In genomic region chr3:38312356-38312755, GRCh38 we compare ENCODE assay signal across 31 cellular contexts. TPM values are rescaled to one million over a fixed set of nuclear protein-coding genes. Genes with fewer than 3 reads are reported as not detected.
"Had no signal": no experiment of that assay in that cellular context is flagged by ENCODE, and none has a peak within 500 bp of the region (broad histone marks: within the 10 kb centered on the region; RNA-seq: fewer than 3 reads in every experiment).

No MANE protein-coding gene starts in this region.

- H3K9ac ChIP-seq: SK-N-SH had no signal

- H3K4me3 ChIP-seq: ascending aorta, MG63, Peyer's patch, SJSA1 had no signal

- DNase-seq: activated CD4-positive, alpha-beta T cell treated with anti-CD3 and anti-CD28 coated beads for 36 hours; activated CD4-positive, alpha-beta T cell treated with anti-CD3 and anti-CD28 coated beads, Interleukin-2, amount 10 ng/mL, durations not matched to agents 7 days and 5 days; activated CD4-positive, alpha-beta T cell treated with anti-CD3 and anti-CD28 coated beads, Interleukin-2, amount 50 U/mL, for 48 hours; activated CD8-positive, alpha-beta memory T cell treated with anti-CD3 and anti-CD28 coated beads, Interleukin-2, amount 50 U/mL, for 4 hours; activated CD8-positive, alpha-beta T cell treated with anti-CD3 and anti-CD28 coated beads, Interleukin-2, amount 10 ng/mL, durations not matched to agents 7 days and 5 days; activated gamma-delta T cell; activated naive CD4-positive, alpha-beta T cell treated with Interleukin-2 at 50 U/mL for 16 hours; activated naive CD8-positive, alpha-beta T cell treated with anti-CD3 and anti-CD28 coated beads, Interleukin-2, amount 10 ng/mL, durations not matched to agents 7 days and 5 days; activated T-cell treated with anti-CD3 and anti-CD28 coated beads, Interleukin-2, amount 50 U/mL, for 72 hours; amygdala; caudate nucleus; Karpas-422; KBM-7; MG63; NCI-H1048; NCI-H1436 treated with DMSO at 0.1 percent for 48 hours; NCI-H1694 treated with DMSO at 0.1 percent for 48 hours; NCI-H2029; NCI-H345; NCI-H524 treated with DMSO at 0.1 percent for 48 hours; Peyer's patch; RPMI8226; SHP77 treated with DMSO at 0.1 percent for 48 hours; SK-N-SH; T1000 had no signal

- H3K4me3 Mint-ChIP-seq: activated CD4-positive, alpha-beta T cell treated with anti-CD3 and anti-CD28 coated beads for 36 hours; activated CD4-positive, alpha-beta T cell treated with anti-CD3 and anti-CD28 coated beads, Interleukin-2, amount 10 ng/mL, durations not matched to agents 7 days and 5 days; activated CD8-positive, alpha-beta T cell treated with anti-CD3 and anti-CD28 coated beads, Interleukin-2, amount 10 ng/mL, durations not matched to agents 7 days and 5 days; activated naive CD4-positive, alpha-beta T cell treated with anti-CD3 and anti-CD28 coated beads, Interleukin-2, amount 50 U/mL, for 24 hours; activated naive CD8-positive, alpha-beta T cell treated with anti-CD3 and anti-CD28 coated beads, Interleukin-2, amount 10 ng/mL, durations not matched to agents 7 days and 5 days; activated T-cell treated with anti-CD3 and anti-CD28 coated beads, Interleukin-2, amount 50 U/mL, for 72 hours; IgD-negative memory B cell had no signal

- H3K4me1 Mint-ChIP-seq: activated CD4-positive, alpha-beta T cell treated with anti-CD3 and anti-CD28 coated beads for 36 hours; activated CD4-positive, alpha-beta T cell treated with anti-CD3 and anti-CD28 coated beads, Interleukin-2, amount 10 ng/mL, durations not matched to agents 7 days and 5 days; activated naive CD4-positive, alpha-beta T cell treated with anti-CD3 and anti-CD28 coated beads, Interleukin-2, amount 50 U/mL, for 24 hours; activated naive CD8-positive, alpha-beta T cell treated with anti-CD3 and anti-CD28 coated beads, Interleukin-2, amount 10 ng/mL, durations not matched to agents 7 days and 5 days; IgD-negative memory B cell had no signal

- H3K27ac ChIP-seq: ascending aorta, Peyer's patch, SJSA1 had no signal

- H3K27me3 Mint-ChIP-seq: activated naive CD4-positive, alpha-beta T cell treated with anti-CD3 and anti-CD28 coated beads, Interleukin-2, amount 50 U/mL, for 24 hours had no signal

- ATAC-seq: activated CD4-positive, alpha-beta T cell treated with anti-CD3 and anti-CD28 coated beads for 36 hours; activated CD8-positive, alpha-beta T cell treated with anti-CD3 and anti-CD28 coated beads, Interleukin-2, amount 10 ng/mL, durations not matched to agents 7 days and 5 days; activated T-cell treated with anti-CD3 and anti-CD28 coated beads, Interleukin-2, amount 50 U/mL, for 72 hours had no signal

- H3K36me3 ChIP-seq: ascending aorta, MG63, Peyer's patch, SJSA1 had no signal

- H3K4me2 ChIP-seq: SK-N-SH had no signal

- H3K27me3 ChIP-seq: ascending aorta, MG63, Peyer's patch had no signal

- H3K4me1 ChIP-seq: ascending aorta, Peyer's patch, SJSA1 had no signal

- H3K36me3 Mint-ChIP-seq: activated naive CD4-positive, alpha-beta T cell treated with anti-CD3 and anti-CD28 coated beads, Interleukin-2, amount 50 U/mL, for 24 hours; activated naive CD8-positive, alpha-beta T cell treated with anti-CD3 and anti-CD28 coated beads, Interleukin-2, amount 10 ng/mL, durations not matched to agents 7 days and 5 days; IgD-negative memory B cell had no signal

- H3K27ac Mint-ChIP-seq: activated CD4-positive, alpha-beta T cell treated with anti-CD3 and anti-CD28 coated beads for 36 hours; activated CD4-positive, alpha-beta T cell treated with anti-CD3 and anti-CD28 coated beads, Interleukin-2, amount 10 ng/mL, durations not matched to agents 7 days and 5 days; activated CD8-positive, alpha-beta T cell treated with anti-CD3 and anti-CD28 coated beads, Interleukin-2, amount 10 ng/mL, durations not matched to agents 7 days and 5 days; activated naive CD4-positive, alpha-beta T cell treated with anti-CD3 and anti-CD28 coated beads, Interleukin-2, amount 50 U/mL, for 24 hours; activated naive CD8-positive, alpha-beta T cell treated with anti-CD3 and anti-CD28 coated beads, Interleukin-2, amount 10 ng/mL, durations not matched to agents 7 days and 5 days; activated T-cell treated with anti-CD3 and anti-CD28 coated beads, Interleukin-2, amount 50 U/mL, for 72 hours; activated T-helper 2 cell treated with anti-CD3 and anti-CD28 coated beads, Interferon-gamma antibody, Interleukin-2, Interleukin-4, amounts not matched to agents 10 μg/mL and 5 μg/mL and 100 μg/mL, durations not matched to agents 14 hours and 24 hours and 36 hours had no signal

- H3K9me3 Mint-ChIP-seq: activated CD4-positive, alpha-beta T cell treated with anti-CD3 and anti-CD28 coated beads, Interleukin-2, amount 10 ng/mL, durations not matched to agents 7 days and 5 days; activated naive CD4-positive, alpha-beta T cell treated with anti-CD3 and anti-CD28 coated beads, Interleukin-2, amount 50 U/mL, for 24 hours; activated naive CD8-positive, alpha-beta T cell treated with anti-CD3 and anti-CD28 coated beads, Interleukin-2, amount 10 ng/mL, durations not matched to agents 7 days and 5 days; activated T-cell treated with anti-CD3 and anti-CD28 coated beads, Interleukin-2, amount 50 U/mL, for 72 hours; activated T-helper 2 cell treated with anti-CD3 and anti-CD28 coated beads, Interferon-gamma antibody, Interleukin-2, Interleukin-4, amounts not matched to agents 10 μg/mL and 5 μg/mL and 100 μg/mL, durations not matched to agents 14 hours and 24 hours and 36 hours had no signal

- H3K9me3 ChIP-seq: ascending aorta, MG63, Peyer's patch, SJSA1, SK-N-SH had no signal

RNA-seq across cellular contexts. Expression of gene SLC22A14, which starts 30.3 kb away (rescaled TPM):
- total RNA-seq: activated CD4-positive, alpha-beta T cell treated with anti-CD3 and anti-CD28 coated beads for 36 hours; activated CD4-positive, alpha-beta T cell treated with anti-CD3 and anti-CD28 coated beads, Interleukin-2, amount 10 ng/mL, durations not matched to agents 7 days and 5 days; activated CD8-positive, alpha-beta T cell treated with anti-CD3 and anti-CD28 coated beads, Interleukin-2, amount 10 ng/mL, durations not matched to agents 7 days and 5 days; activated T-helper 2 cell treated with anti-CD3 and anti-CD28 coated beads, Interferon-gamma antibody, Interleukin-2, Interleukin-4, amounts not matched to agents 10 μg/mL and 5 μg/mL and 100 μg/mL, durations not matched to agents 14 hours and 24 hours and 36 hours; ascending aorta; SJSA1; T-helper 2 cell treated with Interferon-gamma antibody and Interleukin-4, amounts not matched to agents 100 ng/mL and 5 ng/mL, for 36 hours had no signal
- polyA plus RNA-seq: IgD-negative memory B cell had no signal

RNA-seq across cellular contexts. Expression of gene SLC22A13, which starts 46.7 kb away (rescaled TPM):
- total RNA-seq: ascending aorta, SJSA1 had no signal
- polyA plus RNA-seq: IgD-negative memory B cell had no signal
